ENCODE assay signal across 12 cellular contexts in genomic region chr13:41780736-41781708, GRCh38.
A peak's percentile ranks its signal among the peaks of the same experiment; 100 is the strongest.
DNase-seq lines count a peak whose midpoint lies in the region; ATAC-seq and TF ChIP-seq lines count a peak whose summit lies in the region.
"Had no signal": no experiment of that assay in that cellular context is flagged by ENCODE, and none has a peak within 500 bp of the region (broad histone marks: within the 10 kb centered on the region; RNA-seq: fewer than 3 reads in every experiment).

No MANE protein-coding gene starts in this region.

- H3K27ac Mint-ChIP-seq in HFFc6 (no peak overlapping the region), progenitor cell of endocrine pancreas (no peak overlapping the region)

- H3K27ac ChIP-seq in brain microvascular endothelial cell (peak overlapping the region; percentile 17), right cardiac atrium (ENCODE audit: low read length) (no peak overlapping the region), caudate nucleus (ENCODE audit: low read depth, low read length) (no peak overlapping the region), WERI-Rb-1 (no peak overlapping the region)
- H3K27ac ChIP-seq: BLaER1 treated with 17β-estradiol and CSF1 and Interleukin-3, amounts not matched to agents 10 nM and 100 nM; tibial artery had no signal

- in situ Hi-C loops in brain microvascular endothelial cell (cut with HindIII; ENCODE audit: low pct_ligation_motif_present, low sequenced_read_pairs): no loop called here

- no peaks in the 10 kb centered on the region for H3K9me3 Mint-ChIP-seq in HFFc6
- H3K9me3 Mint-ChIP-seq in progenitor cell of endocrine pancreas (ENCODE audit: low read depth): no peaks in the 10 kb centered on the region

- H3K27me3 Mint-ChIP-seq in HFFc6 (ENCODE audit: insufficient read depth): no peaks in the 10 kb centered on the region
- H3K27me3 Mint-ChIP-seq in progenitor cell of endocrine pancreas: no peaks in the 10 kb centered on the region

- no peak overlapping the region for H3K4me3 Mint-ChIP-seq in HFFc6
- H3K4me3 Mint-ChIP-seq in progenitor cell of endocrine pancreas (ENCODE audit: low read depth): no peak overlapping the region

- no peak overlapping the region for H3K4me3 ChIP-seq in brain microvascular endothelial cell (ENCODE audit: low read depth, low read length)
- no peak overlapping the region for H3K4me3 ChIP-seq in right cardiac atrium (ENCODE audit: low read length)
- no peak overlapping the region for H3K4me3 ChIP-seq in WERI-Rb-1 (ENCODE audit: low read depth, low read length)
- H3K4me3 ChIP-seq: BLaER1 treated with 17β-estradiol and CSF1 and Interleukin-3, amounts not matched to agents 10 nM and 100 nM; tibial artery had no signal

- peak; percentile 35 to 47 for ATAC-seq in right cardiac atrium
- no peak for ATAC-seq in HG03280 (IDR thresholded peaks at IDR 0.05; ENCODE audit: unreplicated experiment)

- H3K36me3 ChIP-seq in brain microvascular endothelial cell (replicated peaks) (no peaks in the 10 kb centered on the region), WERI-Rb-1 (no peaks in the 10 kb centered on the region)
- H3K36me3 ChIP-seq: tibial artery had no signal

- H3K27me3 ChIP-seq in brain microvascular endothelial cell (replicated peaks): no peaks in the 10 kb centered on the region
- no peaks in the 10 kb centered on the region for H3K27me3 ChIP-seq in right cardiac atrium (ENCODE audit: control insufficient read depth, insufficient read depth)
- no peaks in the 10 kb centered on the region for H3K27me3 ChIP-seq in WERI-Rb-1 (ENCODE audit: insufficient read depth, low read depth, severe bottlenecking)
- H3K27me3 ChIP-seq: BLaER1 treated with 17β-estradiol and CSF1 and Interleukin-3, amounts not matched to agents 10 nM and 100 nM; tibial artery had no signal

- 62% methylated on average over 5 of the region's 5 CpGs for WGBS in right cardiac atrium

- intact Hi-C loops in right cardiac atrium (cut with DNase I): no loop called here

- H3K4me1 Mint-ChIP-seq in HFFc6 (ENCODE audit: low read depth): peaks cover 7% of the 10 kb centered on the region; the same call in 1 of the 2 replicates
- H3K4me1 Mint-ChIP-seq in progenitor cell of endocrine pancreas (ENCODE audit: low read depth): no peaks in the 10 kb centered on the region

- H3K36me3 Mint-ChIP-seq in HFFc6 (ENCODE audit: low read depth) (peaks cover 7% of the 10 kb centered on the region; the same call in 1 of the 2 replicates), progenitor cell of endocrine pancreas (ENCODE audit: insufficient read depth) (peaks cover 5% of the 10 kb centered on the region)

- TF ChIP-seq CTCF in HFFc6 (IDR thresholded peaks at IDR 0.05): no peak
- no peak for TF ChIP-seq CTCF in brain microvascular endothelial cell (IDR thresholded peaks at IDR 0.05; ENCODE audit: low read depth, low read length, missing control alignments)
- TF ChIP-seq CTCF in progenitor cell of endocrine pancreas (IDR thresholded peaks at IDR 0.05; ENCODE audit: unreplicated experiment): no peak
- no peak for TF ChIP-seq CTCF in WERI-Rb-1 (IDR thresholded peaks at IDR 0.05; ENCODE audit: low read depth, low read length)

- DNase-seq in A172 (ENCODE audit: low spot score): peak; percentile 40
- DNase-seq in HFFc6: peak; percentile 77
- peak; percentile 60 for DNase-seq in brain microvascular endothelial cell
- DNase-seq in right cardiac atrium: no peak
- DNase-seq in progenitor cell of endocrine pancreas (ENCODE audit: low spot score, unreplicated experiment): no peak
- DNase-seq in caudate nucleus (lab: John Stamatoyannopoulos, UW): no peak
- DNase-seq in WERI-Rb-1: no peak
- DNase-seq: NCI-H1417 treated with DMSO at 0.1 percent for 48 hours, occipital lobe, tibial artery had no signal

- H3K4me1 ChIP-seq in right cardiac atrium (ENCODE audit: control insufficient read depth, insufficient read depth, low read length): peaks cover 4% of the 10 kb centered on the region

- H3K9me3 ChIP-seq in right cardiac atrium (ENCODE audit: control insufficient read depth, low read length): no peaks in the 10 kb centered on the region
- H3K9me3 ChIP-seq in WERI-Rb-1 (ENCODE audit: severe bottlenecking): no peaks in the 10 kb centered on the region
- H3K9me3 ChIP-seq: BLaER1 treated with 17β-estradiol and CSF1 and Interleukin-3, amounts not matched to agents 10 nM and 100 nM; tibial artery had no signal

Comparison
In these comparisons a context has a peak if more than half of its experiments do, and no peak if none do; other contexts are left out.
1. DNase-seq: peak in A172 (single experiment), HFFc6 (single experiment) and brain microvascular endothelial cell (single experiment); none in right cardiac atrium (0 of 3), progenitor cell of endocrine pancreas (single experiment), caudate nucleus (0 of 61) and WERI-Rb-1 (single experiment).